ENCODE assay signal across 11 cellular contexts in genomic region chr15:40361640-40362039, GRCh38. TPM values are rescaled to one million over a fixed set of nuclear protein-coding genes. Genes with fewer than 3 reads are reported as not detected.
"Had no signal": no experiment of that assay in that cellular context is flagged by ENCODE, and none has a peak within 500 bp of the region (broad histone marks: within the 10 kb centered on the region; RNA-seq: fewer than 3 reads in every experiment).

No MANE protein-coding gene starts in this region.

- H3K9ac ChIP-seq: GM23248 had no signal

- H3K27ac Mint-ChIP-seq: HFFc6 had no signal

- H3K9me3 ChIP-seq: HAP-1 had no signal

- ATAC-seq: HCT116, K562 had no signal

- H3K4me3 Mint-ChIP-seq: HFFc6 had no signal

- H3K27ac ChIP-seq: GM23248, HL-60 had no signal

- H3K4me3 ChIP-seq: GM23248, HAP-1, K562 had no signal

- H3K36me3 ChIP-seq: HAP-1 had no signal

- DNase-seq: GM23248, GOT3, H7, HFFc6, IMR-90, KG1 had no signal

- H3K9me3 Mint-ChIP-seq: HFFc6 had no signal

RNA-seq across cellular contexts. Expression of gene PHGR1, which starts 10.8 kb away (rescaled TPM):
- total RNA-seq: GM23248, H4, H7, HFFc6, IMR-90, K562 had no signal
- polyA plus RNA-seq: GM23248, IMR-90, K562 had no signal
